In genomic region chr20:35207950-35208611, GRCh38 we compare ENCODE assay signal across 8 cellular contexts. TPM values are rescaled to one million over a fixed set of nuclear protein-coding genes. Genes with fewer than 3 reads are reported as not detected.
DNase-seq lines count a peak whose midpoint lies in the region; ATAC-seq and TF ChIP-seq lines count a peak whose summit lies in the region.

No MANE protein-coding gene starts in this region.

- DNase-seq in D341Med (ENCODE audit: low spot score) (peak; percentile 67), LHCN-M2 (ENCODE audit: low read depth) (peak; percentile 74), RWPE1 (ENCODE audit: low spot score) (peak; percentile 79), fibroblast of the aortic adventitia (ENCODE audit: low read depth) (peak; percentile 87), neural crest cell (ENCODE audit: low read depth, low spot score) (peak; percentile 94)
- DNase-seq in stimulated activated naive CD4-positive, alpha-beta T cell treated with Interleukin-2 at 50 U/mL for 16 hours (lab: John Stamatoyannopoulos, UW) = peak; percentile 60

- H3K36me3 Mint-ChIP-seq in activated T-helper 17 cell treated with anti-CD3 and anti-CD28 coated beads, Interleukin-2, amount 50 U/mL, for 72 hours (ENCODE audit: low read depth) = no peaks in the 10 kb centered on the region
- no peaks in the 10 kb centered on the region for H3K36me3 Mint-ChIP-seq in neural crest cell (ENCODE audit: low read depth)

- CTCF ChIA-PET in RWPE1 (lab: Yijun Ruan, JAX) = interaction anchor here (0.6 to 4.0 kb wide), 8 partner anchors 27 to 173 kb away, joined by 3 to 59 read pairs (median 6); partner anchors contain the start of gene EDEM2

- peak overlapping the region; percentile 69 for H3K27ac ChIP-seq in RWPE1

- ATAC-seq in activated T-helper 17 cell treated with anti-CD3 and anti-CD28 coated beads, Interleukin-2, amount 50 U/mL, for 72 hours (replicated peaks) = peak; percentile 84
- ATAC-seq in GM19328 (IDR thresholded peaks at IDR 0.05; ENCODE audit: unreplicated experiment) = no peak

- POLR2A ChIA-PET in RWPE1 (lab: Yijun Ruan, JAX; ENCODE audit: low non-redundant PET) = no interaction called here

- TF ChIP-seq CTCF in RWPE1 (conservative IDR thresholded peaks at IDR 0.05; ENCODE audit: low read depth) (peak; percentile 95), fibroblast of the aortic adventitia (IDR thresholded peaks at IDR 0.05; ENCODE audit: insufficient read depth, low read length) (peak; percentile 73), neural crest cell (conservative IDR thresholded peaks at IDR 0.05) (peak; percentile 98)

- H3K9me3 Mint-ChIP-seq in activated T-helper 17 cell treated with anti-CD3 and anti-CD28 coated beads, Interleukin-2, amount 50 U/mL, for 72 hours = no peaks in the 10 kb centered on the region
- no peaks in the 10 kb centered on the region for H3K9me3 Mint-ChIP-seq in neural crest cell

- no peaks in the 10 kb centered on the region for H3K4me1 Mint-ChIP-seq in activated T-helper 17 cell treated with anti-CD3 and anti-CD28 coated beads, Interleukin-2, amount 50 U/mL, for 72 hours
- no peaks in the 10 kb centered on the region for H3K4me1 Mint-ChIP-seq in neural crest cell

- H3K4me3 Mint-ChIP-seq in activated T-helper 17 cell treated with anti-CD3 and anti-CD28 coated beads, Interleukin-2, amount 50 U/mL, for 72 hours = no peak overlapping the region
- H3K4me3 Mint-ChIP-seq in neural crest cell = no peak overlapping the region

- H3K27ac Mint-ChIP-seq in activated T-helper 17 cell treated with anti-CD3 and anti-CD28 coated beads, Interleukin-2, amount 50 U/mL, for 72 hours = no peak overlapping the region
- no peak overlapping the region for H3K27ac Mint-ChIP-seq in neural crest cell (ENCODE audit: unreplicated experiment)

- peak overlapping the region; percentile 38 for H3K4me3 ChIP-seq in fibroblast of the aortic adventitia (ENCODE audit: low read depth, low read length)

- no peaks in the 10 kb centered on the region for H3K27me3 Mint-ChIP-seq in activated T-helper 17 cell treated with anti-CD3 and anti-CD28 coated beads, Interleukin-2, amount 50 U/mL, for 72 hours
- H3K27me3 Mint-ChIP-seq in neural crest cell (ENCODE audit: low read depth) = no peaks in the 10 kb centered on the region

RNA-seq across cellular contexts. Expression of gene MMP24, which starts 18.4 kb away (rescaled TPM):
- total RNA-seq in LHCN-M2 (2014; rRNA removed) (0.26 and 0.69 TPM in 2 replicates), fibroblast of the aortic adventitia (ENCODE audit: low replicate concordance) (0.16 and 0.81 TPM in 2 replicates), neural crest cell (2.8 and 2.9 TPM in 2 replicates)
- polyA plus RNA-seq in LHCN-M2 (2012) = 0.84 TPM
- total RNA-seq in activated T-helper 17 cell treated with anti-CD3 and anti-CD28 coated beads, Interleukin-2, amount 50 U/mL, for 72 hours = under 1 TPM in 1 of 2 donors, not detected in 1; 0.04 TPM

RNA-seq across cellular contexts. Expression of gene PROCR, which starts 36.2 kb away (rescaled TPM):
- 44.4 and 44.5 TPM in 2 replicates for total RNA-seq in LHCN-M2 (2014; rRNA removed)
- 20.7 TPM for polyA plus RNA-seq in LHCN-M2 (2012)
- total RNA-seq in activated T-helper 17 cell treated with anti-CD3 and anti-CD28 coated beads, Interleukin-2, amount 50 U/mL, for 72 hours = 1 to 10 TPM; 1.8 to 2.5 TPM
- 62.2 and 106 TPM in 2 replicates for total RNA-seq in fibroblast of the aortic adventitia (ENCODE audit: low replicate concordance)
- not detected in 2 replicates for total RNA-seq in neural crest cell

Comparison
In these comparisons a context has a peak if more than half of its experiments do, and no peak if none do; other contexts are left out.
1. RNA of gene PROCR, which starts 36.2 kb away (total RNA-seq): 62.2 to 106 TPM in fibroblast of the aortic adventitia and 44.4 to 44.5 TPM in LHCN-M2; 1.8 to 2.5 TPM in activated T-helper 17 cell treated with anti-CD3 and anti-CD28 coated beads, Interleukin-2, amount 50 U/mL, for 72 hours and not detected in neural crest cell; every median in the first group is over 10 times any median in the second.
2. Peak in every context shown above with its lines, with median percentiles within 50 percentile points of each other: DNase-seq and CTCF ChIP-seq.